Comparison of ENCODE assay signal across 8 cellular contexts in the genomic region with DNA sequence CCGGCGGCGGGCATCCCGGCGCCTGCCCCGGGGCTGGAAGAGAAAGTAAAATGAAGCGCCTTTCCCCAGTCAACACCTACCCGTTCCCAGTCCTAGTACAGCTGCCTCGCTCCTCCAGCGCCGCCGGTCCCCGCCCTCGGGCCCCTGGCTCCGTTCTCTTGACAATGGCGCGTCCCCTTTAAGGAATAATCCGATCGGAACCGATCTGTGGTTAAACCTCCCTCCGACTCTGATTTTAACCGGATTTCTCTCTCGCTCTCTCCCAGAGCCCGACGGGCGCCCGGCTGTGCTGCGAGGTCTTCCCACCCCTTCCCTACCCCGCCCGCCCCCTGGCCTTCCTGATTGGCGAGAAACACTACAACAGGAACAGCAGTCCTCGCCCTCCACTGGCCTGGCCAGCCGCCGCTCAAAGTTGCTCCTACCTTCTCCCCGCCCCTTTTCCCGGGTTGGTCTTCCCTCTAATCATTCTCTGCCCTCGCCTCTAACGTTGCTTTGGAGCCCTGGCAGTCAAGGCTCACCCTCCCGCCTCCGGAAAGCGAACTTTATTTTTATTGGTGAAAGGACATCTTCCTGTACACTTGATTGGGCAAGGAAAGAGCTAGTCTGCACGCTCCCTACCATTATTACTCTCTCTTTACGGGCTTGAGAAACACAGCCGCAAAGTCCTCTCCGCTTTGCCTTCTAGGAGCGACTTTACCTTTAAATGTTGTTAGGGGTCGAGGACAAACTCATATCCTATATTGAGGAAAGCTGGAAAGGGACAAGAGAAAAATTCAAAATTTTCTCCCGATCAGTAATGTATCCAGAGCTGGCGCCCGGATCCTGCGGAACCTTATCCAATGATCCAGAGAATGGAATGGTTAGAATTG. TPM values are rescaled to one million over a fixed set of nuclear protein-coding genes. Genes with fewer than 3 reads are reported as not detected.
A peak's percentile ranks its signal among the peaks of the same experiment; 100 is the strongest.
DNase-seq lines count a peak whose midpoint lies in the region; ATAC-seq and TF ChIP-seq lines count a peak whose summit lies in the region.

A gene (minus strand): TSS at position 282 of the 869 bp plus-strand sequence. CDS start 145,869 bp downstream, outside the sequence.

- peaks cover 44% of the 10 kb centered on the region for H3K4me1 Mint-ChIP-seq in neural progenitor cell

- TF ChIP-seq CTCF in foreskin keratinocyte (conservative IDR thresholded peaks at IDR 0.05): no peak
- TF ChIP-seq CTCF in neural progenitor cell (IDR thresholded peaks at IDR 0.05): no peak

- peak; percentile 99 for DNase-seq in GF-D8 (lab: John Stamatoyannopoulos, UW)
- peak; percentile 82 for DNase-seq in HEK293T (ENCODE audit: extremely low spot score)
- peak; percentile 100 for DNase-seq in MV-4-11 (lab: John Stamatoyannopoulos, UW)
- DNase-seq in SK-MEL-5 (ENCODE audit: low read depth, low spot score): peak; percentile 99
- peak; percentile 98 for DNase-seq in activated naive CD4-positive, alpha-beta T cell treated with Interleukin-2 at 50 U/mL for 16 hours
- peak; percentile 99 for DNase-seq in foreskin keratinocyte
- DNase-seq in neural progenitor cell (ENCODE audit: low spot score): peak; percentile 100

- POLR2A ChIA-PET in HEK293T (lab: Yijun Ruan, JAX): interaction anchor here (0.8 to 1.2 kb wide), 8 partner anchors 11 to 201 kb away, joined by 3 to 4 read pairs (median 3); no protein-coding TSS in a partner anchor

- H3K4me1 ChIP-seq in foreskin keratinocyte (peaks cover 21% of the 10 kb centered on the region), neural progenitor cell (peaks cover 36% of the 10 kb centered on the region), subcutaneous abdominal adipose tissue (ENCODE audit: control insufficient read depth in 5 of 5, insufficient read depth in 5 of 5, low read length in 5 of 5) (peaks cover 0 to 36% (median 27%) of the 10 kb centered on the region in 5 donors)

- CTCF ChIA-PET in HEK293T (lab: Yijun Ruan, JAX): no interaction called here

- peak within 1 kb of the TSS; percentile 99 for H3K4me3 ChIP-seq in neural progenitor cell
- peak within 1 kb of the TSS; percentile 88 to 97 (median 95) for H3K4me3 ChIP-seq in subcutaneous abdominal adipose tissue (ENCODE audit: low read depth in 1 of 5, low read length in 5 of 5)

- in situ Hi-C loops in SK-MEL-5 (cut with HindIII; ENCODE audit: low pct_unique_long_range_greater_than_20kb, low sequenced_read_pairs): no loop called here

- H3K27me3 ChIP-seq in foreskin keratinocyte (no peaks in the 10 kb centered on the region), neural progenitor cell (no peaks in the 10 kb centered on the region), subcutaneous abdominal adipose tissue (ENCODE audit: control insufficient read depth in 5 of 5, insufficient read depth in 4 of 5, low read length in 5 of 5) (no peaks in the 10 kb centered on the region)

- H2AFZ ChIP-seq in neural progenitor cell (replicated peaks): peak within 1 kb of the TSS; percentile 83

- H3K27ac ChIP-seq in foreskin keratinocyte (peak within 1 kb of the TSS; percentile 78), neural progenitor cell (peak within 1 kb of the TSS; percentile 98), subcutaneous abdominal adipose tissue (ENCODE audit: low read depth, low read length) (peak within 1 kb of the TSS; percentile 90)

- H3K9me3 ChIP-seq in neural progenitor cell (ENCODE audit: low read depth) (no peaks in the 10 kb centered on the region), subcutaneous abdominal adipose tissue (ENCODE audit: control insufficient read depth in 5 of 5, low read length in 5 of 5) (no peaks in the 10 kb centered on the region)

- ATAC-seq in foreskin keratinocyte: peak; percentile 95

- H3K36me3 ChIP-seq in neural progenitor cell (no peaks in the 10 kb centered on the region), subcutaneous abdominal adipose tissue (ENCODE audit: control insufficient read depth in 5 of 5, insufficient read depth in 5 of 5, low read length in 5 of 5) (no peaks in the 10 kb centered on the region)

- H3K4me2 ChIP-seq in neural progenitor cell: peak within 1 kb of the TSS; percentile 94

- H3F3A ChIP-seq in neural progenitor cell (ENCODE audit: low read depth): peaks cover 43% of the 10 kb centered on the region

- H3K4me3 Mint-ChIP-seq in neural progenitor cell: peak within 1 kb of the TSS; percentile 96

- H3K79me2 ChIP-seq in neural progenitor cell (ENCODE audit: low read depth): peaks cover 43% of the 10 kb centered on the region

- peak within 1 kb of the TSS; percentile 92 for H3K9ac ChIP-seq in neural progenitor cell
- H3K9ac ChIP-seq in subcutaneous abdominal adipose tissue (ENCODE audit: low read length in 5 of 5): peak within 1 kb of the TSS; percentile 84 to 92 (median 88)

- peaks cover 7% of the 10 kb centered on the region for H3K27me3 Mint-ChIP-seq in neural progenitor cell (ENCODE audit: insufficient read depth, low read depth)

- peaks cover 3% of the 10 kb centered on the region for H3K36me3 Mint-ChIP-seq in neural progenitor cell

- H3K27ac Mint-ChIP-seq in neural progenitor cell: peak within 1 kb of the TSS; percentile 97

- H4K20me1 ChIP-seq in neural progenitor cell (ENCODE audit: low read depth): peaks cover 39% of the 10 kb centered on the region

- no peaks in the 10 kb centered on the region for H3K9me3 Mint-ChIP-seq in neural progenitor cell

TF ChIP-seq in HEK293T, 16 proteins besides CTCF, POLR2A, EP300 and RAD21:
- TF ChIP-seq, protein P1, sequence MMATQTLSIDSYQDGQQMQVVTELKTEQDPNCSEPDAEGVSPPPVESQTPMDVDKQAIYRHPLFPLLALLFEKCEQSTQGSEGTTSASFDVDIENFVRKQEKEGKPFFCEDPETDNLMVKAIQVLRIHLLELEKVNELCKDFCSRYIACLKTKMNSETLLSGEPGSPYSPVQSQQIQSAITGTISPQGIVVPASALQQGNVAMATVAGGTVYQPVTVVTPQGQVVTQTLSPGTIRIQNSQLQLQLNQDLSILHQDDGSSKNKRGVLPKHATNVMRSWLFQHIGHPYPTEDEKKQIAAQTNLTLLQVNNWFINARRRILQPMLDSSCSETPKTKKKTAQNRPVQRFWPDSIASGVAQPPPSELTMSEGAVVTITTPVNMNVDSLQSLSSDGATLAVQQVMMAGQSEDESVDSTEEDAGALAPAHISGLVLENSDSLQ (IDR thresholded peaks at IDR 0.05): peak; percentile 99
- no peak for TF ChIP-seq NFRKB (IDR thresholded peaks at IDR 0.05)

RNA-seq across cellular contexts. Expression of the gene that starts here (rescaled TPM):
- 41.6 and 43.5 TPM in 2 replicates for total RNA-seq in SK-MEL-5 (2014; rRNA removed; shearing (Covaris generic))
- polyA plus RNA-seq in SK-MEL-5 (2015; cell fraction: cytosol; rRNA removed): 12.6 and 21.6 TPM in 2 replicates
- 46.8 and 52.9 TPM in 2 replicates for polyA plus RNA-seq in SK-MEL-5 (2015; cell fraction: nucleus; rRNA removed)
- total RNA-seq in foreskin keratinocyte (57.3 and 61.7 TPM in 2 replicates), neural progenitor cell (ENCODE audit: low replicate concordance) (62.8 and 70.5 TPM in 2 replicates)
- 10.6 and 11.9 TPM in 2 replicates for polyA plus RNA-seq in foreskin keratinocyte

Comparison
In these comparisons a context has a peak if more than half of its experiments do, and no peak if none do; other contexts are left out.
1. Peak in every context shown above with its lines: DNase-seq, ATAC-seq, H3K4me3 ChIP-seq and H3K27ac ChIP-seq.